29 cellular contexts compared by ENCODE assay signal in the genomic region with DNA sequence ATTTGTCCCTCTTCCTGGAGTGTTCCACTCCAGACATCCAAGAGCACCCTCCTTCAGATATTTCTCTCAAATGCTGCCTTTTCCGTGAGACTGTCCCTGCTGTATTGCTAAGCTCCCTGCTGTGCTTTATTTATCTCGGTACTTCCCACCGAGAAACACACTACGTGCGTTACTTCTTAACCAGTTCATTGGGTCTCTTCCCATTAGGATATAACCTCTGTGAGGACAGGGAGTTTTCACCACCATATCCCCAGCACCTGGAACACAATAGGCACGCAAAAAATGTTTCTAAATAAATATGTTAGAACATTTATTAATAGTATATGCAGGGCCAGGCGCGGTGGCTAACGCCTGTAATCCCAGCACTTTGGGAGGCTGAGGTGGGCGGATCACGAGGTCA.
"Had no signal": no experiment of that assay in that cellular context is flagged by ENCODE, and none has a peak within 500 bp of the region (broad histone marks: within the 10 kb centered on the region; RNA-seq: fewer than 3 reads in every experiment).

No MANE protein-coding gene starts in this region.

- H3K9me3 ChIP-seq: neutrophil, pancreas, prostate gland, right atrium auricular region, right lobe of liver, sigmoid colon, suprapubic skin, testis, tibial artery, transverse colon, upper lobe of right lung, uterus had no signal

- H3K4me3 Mint-ChIP-seq: naive thymus-derived CD8-positive, alpha-beta T cell; natural killer cell treated with Interleukin-12 subunit alpha and Interleukin-12 subunit beta and Interleukin-15 and Interleukin-18, amount 100 ng/mL, for 72 hours; nephron progenitor cell; neural crest cell; stimulated activated memory B cell treated with anti-CD40 and anti-IgM and Interleukin-4, amounts not matched to agents 10 μg/mL and 1 μg/mL and 100 μg/mL, for 72 hours; stimulated activated naive CD8-positive, alpha-beta T cell treated with anti-CD3 and anti-CD28 coated beads, Interleukin-15, amount 100 ng/mL, for 72 hours; type B pancreatic cell had no signal

- H3K27me3 ChIP-seq: neutrophil, pancreas, right atrium auricular region, right lobe of liver, sigmoid colon, suprapubic skin, testis, tibial artery, transverse colon, upper lobe of right lung, uterus had no signal

- H3K27ac Mint-ChIP-seq: natural killer cell treated with Interleukin-12 subunit alpha and Interleukin-12 subunit beta and Interleukin-15 and Interleukin-18, amount 100 ng/mL, for 72 hours; nephron progenitor cell; stimulated activated memory B cell treated with anti-CD40 and anti-IgM and Interleukin-4, amounts not matched to agents 10 μg/mL and 1 μg/mL and 100 μg/mL, for 72 hours; stimulated activated naive CD8-positive, alpha-beta T cell treated with anti-CD3 and anti-CD28 coated beads, Interleukin-15, amount 100 ng/mL, for 72 hours; type B pancreatic cell had no signal

- ATAC-seq: naive thymus-derived CD8-positive, alpha-beta T cell; natural killer cell treated with Interleukin-12 subunit alpha and Interleukin-12 subunit beta and Interleukin-15 and Interleukin-18, amount 100 ng/mL, for 72 hours; pancreas; right lobe of liver; stimulated activated memory B cell treated with anti-CD40 and anti-IgM and Interleukin-4, amounts not matched to agents 10 μg/mL and 1 μg/mL and 100 μg/mL, for 72 hours; stimulated activated naive CD8-positive, alpha-beta T cell treated with anti-CD3 and anti-CD28 coated beads, Interleukin-15, amount 100 ng/mL, for 72 hours; stimulated activated naive CD8-positive, alpha-beta T cell treated with anti-CD3 and anti-CD28 coated beads, Interleukin-15, Interleukin-2, amounts not matched to agents 100 U/mL and 50 U/mL, for 24 hours had no signal

- H3K4me1 Mint-ChIP-seq: naive thymus-derived CD8-positive, alpha-beta T cell; nephron progenitor cell; neural crest cell; stimulated activated memory B cell treated with anti-CD40 and anti-IgM and Interleukin-4, amounts not matched to agents 10 μg/mL and 1 μg/mL and 100 μg/mL, for 72 hours; stimulated activated naive CD8-positive, alpha-beta T cell treated with anti-CD3 and anti-CD28 coated beads, Interleukin-15, amount 100 ng/mL, for 72 hours had no signal

- H3K4me1 ChIP-seq: pancreas, prostate gland, right atrium auricular region, right lobe of liver, suprapubic skin, testis, tibial artery, transverse colon, upper lobe of right lung, uterus had no signal

- H3K9me3 Mint-ChIP-seq: nephron progenitor cell; stimulated activated naive CD8-positive, alpha-beta T cell treated with anti-CD3 and anti-CD28 coated beads, Interleukin-15, amount 100 ng/mL, for 72 hours; type B pancreatic cell had no signal

- H3K27me3 Mint-ChIP-seq: natural killer cell treated with Interleukin-12 subunit alpha and Interleukin-12 subunit beta and Interleukin-15 and Interleukin-18, amount 100 ng/mL, for 72 hours; stimulated activated naive CD8-positive, alpha-beta T cell treated with anti-CD3 and anti-CD28 coated beads, Interleukin-15, amount 100 ng/mL, for 72 hours had no signal

- H3K4me3 ChIP-seq: pancreas, prostate gland, right atrium auricular region, right lobe of liver, sigmoid colon, suprapubic skin, testis, tibial artery, transverse colon, upper lobe of right lung, uterus had no signal

- H3K36me3 Mint-ChIP-seq: naive thymus-derived CD8-positive, alpha-beta T cell; natural killer cell treated with Interleukin-12 subunit alpha and Interleukin-12 subunit beta and Interleukin-15 and Interleukin-18, amount 100 ng/mL, for 72 hours; stimulated activated memory B cell treated with anti-CD40 and anti-IgM and Interleukin-4, amounts not matched to agents 10 μg/mL and 1 μg/mL and 100 μg/mL, for 72 hours; type B pancreatic cell had no signal

- H3K27ac ChIP-seq: neutrophil, pancreas, prostate gland, right atrium auricular region, right lobe of liver, sigmoid colon, suprapubic skin, testis, tibial artery, transverse colon, upper lobe of right lung, uterus had no signal

- H3K36me3 ChIP-seq: neutrophil, pancreas, prostate gland, right atrium auricular region, right lobe of liver, sigmoid colon, suprapubic skin, tibial artery, transverse colon, upper lobe of right lung, uterus had no signal

- DNase-seq: naive thymus-derived CD8-positive, alpha-beta T cell; nephron progenitor cell; nucleus accumbens; pancreas; retina; right lobe of liver; sigmoid colon; small intestine; stimulated activated CD4-positive, alpha-beta T cell treated with anti-CD3 and anti-CD28 coated beads, Interleukin-15, amount 100 ng/mL, for 24 hours; stimulated activated CD4-positive, alpha-beta T cell treated with anti-CD3 and anti-CD28 coated beads, Interleukin-2, amount 100 ng/mL, for 24 hours; stimulated activated CD4-positive, alpha-beta T cell treated with anti-CD3 and anti-CD28 coated beads, Interleukin-2, amount 100 ng/mL, for 48 hours; stimulated activated CD4-positive, alpha-beta T cell treated with anti-CD3 and anti-CD28 coated beads, Interleukin-4, amount 100 ng/mL, for 24 hours; stimulated activated naive CD4-positive, alpha-beta T cell; stimulated activated naive CD8-positive, alpha-beta T cell treated with anti-CD3 and anti-CD28 coated beads, Interleukin-15, amount 100 ng/mL, for 72 hours; stimulated activated naive CD8-positive, alpha-beta T cell treated with anti-CD3 and anti-CD28 coated beads, Interleukin-15, Interleukin-2, amounts not matched to agents 100 U/mL and 50 U/mL, for 24 hours; substantia nigra; testis; tibial artery; transverse colon; upper lobe of right lung; uterus had no signal
